ENCODE assay signal across 8 cellular contexts in genomic region chr15:90929246-90929645, GRCh38. TPM values are rescaled to one million over a fixed set of nuclear protein-coding genes. Genes with fewer than 3 reads are reported as not detected.
DNase-seq lines count a peak whose midpoint lies in the region; ATAC-seq and TF ChIP-seq lines count a peak whose summit lies in the region.
"Not testable (repeated sequence)": the region's sequence is repeated elsewhere in the genome, so short reads cannot be mapped to it uniquely, and the experiment has no call there.

No MANE protein-coding gene starts in this region.

- peak overlapping the region; percentile 99 for H3K27ac Mint-ChIP-seq in activated CD8-positive, alpha-beta T cell treated with anti-CD3 and anti-CD28 coated beads, Interleukin-2, amount 10 ng/mL, durations not matched to agents 7 days and 5 days
- H3K27ac Mint-ChIP-seq in naive thymus-derived CD8-positive, alpha-beta T cell, result peak overlapping the region; percentile 95 to 100 (median 98)
- peak overlapping the region; percentile 97 to 98 for H3K27ac Mint-ChIP-seq in stimulated activated naive CD8-positive, alpha-beta T cell treated with anti-CD3 and anti-CD28 coated beads, Interleukin-15, amount 100 ng/mL, for 72 hours

- peaks cover 50% of the 10 kb centered on the region for H3K4me1 Mint-ChIP-seq in activated CD8-positive, alpha-beta T cell treated with anti-CD3 and anti-CD28 coated beads, Interleukin-2, amount 10 ng/mL, durations not matched to agents 7 days and 5 days (ENCODE audit: low read depth)
- H3K4me1 Mint-ChIP-seq in naive thymus-derived CD8-positive, alpha-beta T cell, result peaks cover 17 to 40% (median 33%) of the 10 kb centered on the region in 4 donors
- peaks cover 47% of the 10 kb centered on the region for H3K4me1 Mint-ChIP-seq in stimulated activated naive CD8-positive, alpha-beta T cell treated with anti-CD3 and anti-CD28 coated beads, Interleukin-15, amount 100 ng/mL, for 72 hours

- H3K4me3 ChIP-seq in GM12865 (ENCODE audit: low read depth, low read length) (peak overlapping the region; percentile 85), breast epithelium (peak overlapping the region; percentile 62 to 88 (median 71))

- not testable (repeated sequence) for H3K27me3 Mint-ChIP-seq in activated CD8-positive, alpha-beta T cell treated with anti-CD3 and anti-CD28 coated beads, Interleukin-2, amount 10 ng/mL, durations not matched to agents 7 days and 5 days (ENCODE audit: low read depth); naive thymus-derived CD8-positive, alpha-beta T cell; stimulated activated naive CD8-positive, alpha-beta T cell treated with anti-CD3 and anti-CD28 coated beads, Interleukin-15, amount 100 ng/mL, for 72 hours

- DNase-seq in GM12865 (ENCODE audit: low read depth); activated CD8-positive, alpha-beta T cell treated with anti-CD3 and anti-CD28 coated beads, Interleukin-2, amount 10 ng/mL, durations not matched to agents 7 days and 5 days; breast epithelium (ENCODE audit: low spot score in 2 of 2); foreskin keratinocyte; stimulated activated naive CD8-positive, alpha-beta T cell treated with anti-CD3 and anti-CD28 coated beads, Interleukin-15, amount 100 ng/mL, for 72 hours: not testable (repeated sequence)
- peak; percentile 60 for DNase-seq in OCI-M1 (lab: John Stamatoyannopoulos, UW)
- peak in 1 of 10 donors; percentile 9 for DNase-seq in naive thymus-derived CD8-positive, alpha-beta T cell

- POLR2A ChIA-PET in activated CD8-positive, alpha-beta T cell treated with anti-CD3 and anti-CD28 coated beads, Interleukin-2, amount 10 ng/mL, durations not matched to agents 7 days and 5 days (lab: Charles Lee), result interaction anchor here (0.6 to 9.9 kb wide), 7 partner anchors 25 to 398 kb away, joined by 3 to 110 read pairs (median 5); partner anchors contain the start of genes MAN2A2 and RCCD1
- POLR2A ChIA-PET in naive thymus-derived CD8-positive, alpha-beta T cell (lab: Charles Lee), result interaction anchor here (0.9 to 12.4 kb wide), 5 partner anchors 14 to 212 kb away, joined by 3 to 237 read pairs (median 3); partner anchors contain the start of genes BLM, MAN2A2 and RCCD1

- not testable (repeated sequence) for H3K9me3 Mint-ChIP-seq in activated CD8-positive, alpha-beta T cell treated with anti-CD3 and anti-CD28 coated beads, Interleukin-2, amount 10 ng/mL, durations not matched to agents 7 days and 5 days (ENCODE audit: insufficient read depth); naive thymus-derived CD8-positive, alpha-beta T cell; stimulated activated naive CD8-positive, alpha-beta T cell treated with anti-CD3 and anti-CD28 coated beads, Interleukin-15, amount 100 ng/mL, for 72 hours

- peaks cover 0 to 14% of the 10 kb centered on the region in 2 donors for H3K4me1 ChIP-seq in breast epithelium
- H3K4me1 ChIP-seq in foreskin keratinocyte, result not testable (repeated sequence)

- H3K27ac ChIP-seq in 22Rv1 (peak overlapping the region; percentile 97), breast epithelium (peak overlapping the region; percentile 91 to 96), foreskin keratinocyte (peak overlapping the region; percentile 48)

- TF ChIP-seq POLR2A in breast epithelium (IDR thresholded peaks at IDR 0.05), result not testable (repeated sequence)

- peaks cover 23% of the 10 kb centered on the region for H3K36me3 Mint-ChIP-seq in activated CD8-positive, alpha-beta T cell treated with anti-CD3 and anti-CD28 coated beads, Interleukin-2, amount 10 ng/mL, durations not matched to agents 7 days and 5 days (ENCODE audit: low read depth)
- H3K36me3 Mint-ChIP-seq in naive thymus-derived CD8-positive, alpha-beta T cell, result not testable (repeated sequence)

- not testable (repeated sequence) for H3K9me3 ChIP-seq in breast epithelium

- CTCF ChIA-PET in activated CD8-positive, alpha-beta T cell treated with anti-CD3 and anti-CD28 coated beads, Interleukin-2, amount 10 ng/mL, durations not matched to agents 7 days and 5 days (lab: Charles Lee), result interaction anchor here (0.7 to 11.4 kb wide), 6 partner anchors 28 to 636 kb away, joined by 3 to 328 read pairs (median 5); partner anchors contain the start of genes FES and MAN2A2

- TF ChIP-seq CTCF in 22Rv1 (IDR thresholded peaks at IDR 0.05); GM12865 (IDR thresholded peaks at IDR 0.05; ENCODE audit: insufficient read depth, low read depth, low read length, missing control alignments); breast epithelium (IDR thresholded peaks at IDR 0.05); foreskin keratinocyte (conservative IDR thresholded peaks at IDR 0.05): not testable (repeated sequence)

- peak overlapping the region; percentile 97 for H3K4me3 Mint-ChIP-seq in activated CD8-positive, alpha-beta T cell treated with anti-CD3 and anti-CD28 coated beads, Interleukin-2, amount 10 ng/mL, durations not matched to agents 7 days and 5 days
- peak overlapping the region; percentile 92 to 99 (median 98) for H3K4me3 Mint-ChIP-seq in naive thymus-derived CD8-positive, alpha-beta T cell
- H3K4me3 Mint-ChIP-seq in stimulated activated naive CD8-positive, alpha-beta T cell treated with anti-CD3 and anti-CD28 coated beads, Interleukin-15, amount 100 ng/mL, for 72 hours, result peak overlapping the region; percentile 97 to 100

- intact Hi-C loops in breast epithelium (cut with DNase I; ENCODE audit: low total_unique reads), result not testable (repeated sequence)

- H3K36me3 ChIP-seq in breast epithelium, result not testable (repeated sequence)

- H3K27me3 ChIP-seq in breast epithelium, foreskin keratinocyte: not testable (repeated sequence)

- ATAC-seq in activated CD8-positive, alpha-beta T cell treated with anti-CD3 and anti-CD28 coated beads, Interleukin-2, amount 10 ng/mL, durations not matched to agents 7 days and 5 days; foreskin keratinocyte; naive thymus-derived CD8-positive, alpha-beta T cell; stimulated activated naive CD8-positive, alpha-beta T cell treated with anti-CD3 and anti-CD28 coated beads, Interleukin-15, amount 100 ng/mL, for 72 hours: not testable (repeated sequence)

RNA-seq across cellular contexts. Expression of gene HDDC3, which starts 3.1 kb away (rescaled TPM):
- total RNA-seq in activated CD8-positive, alpha-beta T cell treated with anti-CD3 and anti-CD28 coated beads, Interleukin-2, amount 10 ng/mL, durations not matched to agents 7 days and 5 days, result 10 to 100 TPM; 23.8 to 26.9 TPM
- 10 to 100 TPM; 19.0 to 22.3 (median 19.4) TPM for total RNA-seq in breast epithelium
- total RNA-seq in foreskin keratinocyte, result 15.7 and 16.1 TPM in 2 replicates
- polyA plus RNA-seq in foreskin keratinocyte, result 23.7 and 25.1 TPM in 2 replicates
- total RNA-seq in naive thymus-derived CD8-positive, alpha-beta T cell, result 10 to 100 TPM; 30.1 to 31.8 TPM
- 10 to 100 TPM; 34.1 to 47.6 (median 45.5) TPM for polyA plus RNA-seq in naive thymus-derived CD8-positive, alpha-beta T cell

RNA-seq across cellular contexts. Expression of gene UNC45A, which starts 5.8 kb away (rescaled TPM):
- total RNA-seq in activated CD8-positive, alpha-beta T cell treated with anti-CD3 and anti-CD28 coated beads, Interleukin-2, amount 10 ng/mL, durations not matched to agents 7 days and 5 days, result 10 to 100 TPM; 74.6 to 81.4 TPM
- total RNA-seq in breast epithelium (10 to 100 TPM; 52.4 to 65.0 (median 59.8) TPM), foreskin keratinocyte (59.0 and 59.7 TPM in 2 replicates)
- polyA plus RNA-seq in foreskin keratinocyte, result 46.5 and 52.5 TPM in 2 replicates
- 10 to 100 TPM; 53.7 to 57.9 TPM for total RNA-seq in naive thymus-derived CD8-positive, alpha-beta T cell
- polyA plus RNA-seq in naive thymus-derived CD8-positive, alpha-beta T cell, result 10 to 100 TPM; 53.4 to 73.7 (median 70.3) TPM

RNA-seq across cellular contexts. Expression of gene RCCD1, which starts 25.4 kb away (rescaled TPM):
- total RNA-seq in activated CD8-positive, alpha-beta T cell treated with anti-CD3 and anti-CD28 coated beads, Interleukin-2, amount 10 ng/mL, durations not matched to agents 7 days and 5 days, result 10 to 100 TPM; 30.1 to 31.9 TPM
- 1 to 10 TPM; 5.3 to 9.8 (median 7.9) TPM for total RNA-seq in breast epithelium
- 14.4 and 16.5 TPM in 2 replicates for total RNA-seq in foreskin keratinocyte
- polyA plus RNA-seq in foreskin keratinocyte, result 15.3 and 18.2 TPM in 2 replicates
- 10 to 100 TPM; 15.7 to 15.8 TPM for total RNA-seq in naive thymus-derived CD8-positive, alpha-beta T cell
- 1 to 10 TPM; 2.2 to 4.7 (median 3.1) TPM for polyA plus RNA-seq in naive thymus-derived CD8-positive, alpha-beta T cell

RNA-seq across cellular contexts. Expression of gene MAN2A2, which starts 26.1 kb away (rescaled TPM):
- 10 to 100 TPM; 82.7 to 97.7 TPM for total RNA-seq in activated CD8-positive, alpha-beta T cell treated with anti-CD3 and anti-CD28 coated beads, Interleukin-2, amount 10 ng/mL, durations not matched to agents 7 days and 5 days
- total RNA-seq in breast epithelium, result 10 to 100 TPM; 38.2 to 58.0 (median 56.9) TPM
- 10.3 and 11.0 TPM in 2 replicates for total RNA-seq in foreskin keratinocyte
- polyA plus RNA-seq in foreskin keratinocyte, result 4.8 and 5.8 TPM in 2 replicates
- 100 to 1,000 TPM; 126 to 139 TPM for total RNA-seq in naive thymus-derived CD8-positive, alpha-beta T cell
- 1 to 10 TPM; 3.1 to 8.6 (median 3.7) TPM for polyA plus RNA-seq in naive thymus-derived CD8-positive, alpha-beta T cell

RNA-seq across cellular contexts. Expression of gene FES, which starts 44.9 kb away (rescaled TPM):
- total RNA-seq in activated CD8-positive, alpha-beta T cell treated with anti-CD3 and anti-CD28 coated beads, Interleukin-2, amount 10 ng/mL, durations not matched to agents 7 days and 5 days, result 10 to 100 TPM; 10.5 to 11.1 TPM
- total RNA-seq in breast epithelium (10 to 100 TPM; 41.4 to 54.7 (median 42.3) TPM), foreskin keratinocyte (1.5 and 1.8 TPM in 2 replicates)
- polyA plus RNA-seq in foreskin keratinocyte, result 0.69 and 1.5 TPM in 2 replicates
- 1 to 10 TPM; 2.8 to 3.5 TPM for total RNA-seq in naive thymus-derived CD8-positive, alpha-beta T cell
- polyA plus RNA-seq in naive thymus-derived CD8-positive, alpha-beta T cell, result under 1 TPM in 2 of 3 donors, not detected in 1; 0.08 to 0.24 TPM
